Comparison of ENCODE assay signal across 19 cellular contexts in the genomic region with DNA sequence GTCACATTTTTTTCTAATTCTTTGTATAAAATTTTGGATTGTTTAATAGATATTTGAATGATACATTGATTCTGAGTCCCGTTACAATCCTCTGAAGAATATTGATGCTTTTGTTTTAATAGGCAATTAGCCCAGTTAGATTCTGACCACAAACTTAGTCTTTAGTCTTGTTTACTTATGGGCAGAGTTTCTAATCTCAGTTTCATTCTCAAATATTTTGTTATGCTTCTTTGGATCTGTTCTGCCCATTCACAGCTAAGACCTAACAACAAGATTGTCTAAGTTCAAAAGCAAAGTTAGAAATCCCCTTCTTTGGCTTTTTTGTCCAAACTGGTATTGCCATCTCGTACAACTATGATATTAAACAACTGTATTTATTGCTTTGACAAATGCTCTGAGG. TPM values are rescaled to one million over a fixed set of nuclear protein-coding genes. Genes with fewer than 3 reads are reported as not detected.
"Had no signal": no experiment of that assay in that cellular context is flagged by ENCODE, and none has a peak within 500 bp of the region (broad histone marks: within the 10 kb centered on the region; RNA-seq: fewer than 3 reads in every experiment).

No MANE protein-coding gene starts in this region.

- H3K9me3 Mint-ChIP-seq: activated naive CD8-positive, alpha-beta T cell treated with anti-CD3 and anti-CD28 coated beads, Interleukin-2, amount 50 U/mL, for 24 hours; natural killer cell treated with Interleukin-12 subunit alpha and Interleukin-12 subunit beta and Interleukin-15 and Interleukin-18, amount 100 ng/mL, for 72 hours; stimulated activated naive B cell treated with anti-CD40 and anti-IgM and Interleukin-4, amounts not matched to agents 10 μg/mL and 1 μg/mL and 100 μg/mL, for 72 hours had no signal

- H3K27ac Mint-ChIP-seq: activated naive CD8-positive, alpha-beta T cell treated with anti-CD3 and anti-CD28 coated beads, Interleukin-2, amount 50 U/mL, for 24 hours; natural killer cell treated with Interleukin-12 subunit alpha and Interleukin-12 subunit beta and Interleukin-15 and Interleukin-18, amount 100 ng/mL, for 72 hours; stimulated activated naive B cell treated with anti-CD40 and anti-IgM and Interleukin-4, amounts not matched to agents 10 μg/mL and 1 μg/mL and 100 μg/mL, for 72 hours had no signal

- H3K4me3 ChIP-seq: ascending aorta, breast epithelium, left ventricle myocardium inferior, transverse colon had no signal

- DNase-seq: activated CD4-positive, alpha-beta T cell treated with anti-CD3 and anti-CD28 coated beads, Interleukin-2, amount 50 U/mL, for 4 hours; activated CD4-positive, CD25-positive, alpha-beta regulatory T cell treated with anti-CD3 and anti-CD28 coated beads, Interleukin-2, amount 50 U/mL, for 72 hours; activated naive CD4-positive, alpha-beta T cell treated with Interleukin-2 at 50 U/mL for 16 hours; activated naive CD8-positive, alpha-beta T cell treated with anti-CD3 and anti-CD28 coated beads, Interleukin-2, amount 50 U/mL, for 24 hours; activated T-cell treated with anti-CD3 and anti-CD28 coated beads for 4 hours; cerebellar nuclear complex; effector memory CD4-positive, alpha-beta T cell; foreskin melanocyte; left ventricle myocardium inferior; stimulated activated CD4-positive, alpha-beta T cell treated with anti-CD3 and anti-CD28 coated beads, Interleukin-2, amount 100 ng/mL, for 48 hours; stimulated activated naive B cell treated with anti-CD40 and anti-IgM and Interleukin-4, amounts not matched to agents 10 μg/mL and 1 μg/mL and 100 μg/mL, for 72 hours; substantia nigra; T1000; transverse colon had no signal

- H3K4me3 Mint-ChIP-seq: activated naive CD8-positive, alpha-beta T cell treated with anti-CD3 and anti-CD28 coated beads, Interleukin-2, amount 50 U/mL, for 24 hours; natural killer cell treated with Interleukin-12 subunit alpha and Interleukin-12 subunit beta and Interleukin-15 and Interleukin-18, amount 100 ng/mL, for 72 hours; stimulated activated naive B cell treated with anti-CD40 and anti-IgM and Interleukin-4, amounts not matched to agents 10 μg/mL and 1 μg/mL and 100 μg/mL, for 72 hours had no signal

- H3K4me1 ChIP-seq: ascending aorta, breast epithelium, left ventricle myocardium inferior, transverse colon had no signal

- H3K27ac ChIP-seq: ascending aorta, breast epithelium, left ventricle myocardium inferior, transverse colon had no signal

- H3K36me3 Mint-ChIP-seq: natural killer cell treated with Interleukin-12 subunit alpha and Interleukin-12 subunit beta and Interleukin-15 and Interleukin-18, amount 100 ng/mL, for 72 hours; stimulated activated naive B cell treated with anti-CD40 and anti-IgM and Interleukin-4, amounts not matched to agents 10 μg/mL and 1 μg/mL and 100 μg/mL, for 72 hours had no signal

- ATAC-seq: activated naive CD8-positive, alpha-beta T cell treated with anti-CD3 and anti-CD28 coated beads, Interleukin-2, amount 50 U/mL, for 24 hours; natural killer cell treated with Interleukin-12 subunit alpha and Interleukin-12 subunit beta and Interleukin-15 and Interleukin-18, amount 100 ng/mL, for 72 hours; stimulated activated naive B cell treated with anti-CD40 and anti-IgM and Interleukin-4, amounts not matched to agents 10 μg/mL and 1 μg/mL and 100 μg/mL, for 72 hours had no signal

- H3K27me3 ChIP-seq: ascending aorta, breast epithelium had no signal

- H3K9me3 ChIP-seq: ascending aorta, breast epithelium, left ventricle myocardium inferior, transverse colon had no signal

- H3K36me3 ChIP-seq: ascending aorta, breast epithelium, left ventricle myocardium inferior, transverse colon had no signal

RNA-seq across cellular contexts. Expression of a gene that starts 58.0 kb away (rescaled TPM):
- total RNA-seq: ascending aorta; breast epithelium; kidney epithelial cell; left ventricle myocardium inferior; mucosa of gallbladder; natural killer cell treated with Interleukin-12 subunit alpha and Interleukin-12 subunit beta and Interleukin-15 and Interleukin-18, amount 100 ng/mL, for 72 hours; transverse colon had no signal
